ENCODE assay signal across 13 cellular contexts in genomic region chr17:40727447-40728231, GRCh38. TPM values are rescaled to one million over a fixed set of nuclear protein-coding genes. Genes with fewer than 3 reads are reported as not detected.
A peak's percentile ranks its signal among the peaks of the same experiment; 100 is the strongest.
DNase-seq lines count a peak whose midpoint lies in the region; ATAC-seq lines count a peak whose summit lies in the region.
"Had no signal": no experiment of that assay in that cellular context is flagged by ENCODE, and none has a peak within 500 bp of the region (broad histone marks: within the 10 kb centered on the region; RNA-seq: fewer than 3 reads in every experiment).

No MANE protein-coding gene starts in this region.

- H3K36me3 Mint-ChIP-seq in stimulated activated memory B cell treated with anti-CD40 and anti-IgM and Interleukin-4, amounts not matched to agents 10 μg/mL and 1 μg/mL and 100 μg/mL, for 72 hours, result no peaks in the 10 kb centered on the region
- H3K36me3 Mint-ChIP-seq: activated naive CD4-positive, alpha-beta T cell treated with anti-CD3 and anti-CD28 coated beads, Interleukin-2, amount 50 U/mL, for 72 hours had no signal

- peaks cover 16% of the 10 kb centered on the region for H3K4me1 Mint-ChIP-seq in stimulated activated memory B cell treated with anti-CD40 and anti-IgM and Interleukin-4, amounts not matched to agents 10 μg/mL and 1 μg/mL and 100 μg/mL, for 72 hours

- H3K27me3 Mint-ChIP-seq in stimulated activated memory B cell treated with anti-CD40 and anti-IgM and Interleukin-4, amounts not matched to agents 10 μg/mL and 1 μg/mL and 100 μg/mL, for 72 hours, result peaks cover 15% of the 10 kb centered on the region

- H3K27ac Mint-ChIP-seq in stimulated activated memory B cell treated with anti-CD40 and anti-IgM and Interleukin-4, amounts not matched to agents 10 μg/mL and 1 μg/mL and 100 μg/mL, for 72 hours, result peak overlapping the region; percentile 74
- H3K27ac Mint-ChIP-seq: activated naive CD4-positive, alpha-beta T cell treated with anti-CD3 and anti-CD28 coated beads, Interleukin-2, amount 50 U/mL, for 72 hours had no signal

- peak overlapping the region; percentile 44 for H3K4me3 Mint-ChIP-seq in stimulated activated memory B cell treated with anti-CD40 and anti-IgM and Interleukin-4, amounts not matched to agents 10 μg/mL and 1 μg/mL and 100 μg/mL, for 72 hours

- H3K9me3 Mint-ChIP-seq in stimulated activated memory B cell treated with anti-CD40 and anti-IgM and Interleukin-4, amounts not matched to agents 10 μg/mL and 1 μg/mL and 100 μg/mL, for 72 hours, result no peaks in the 10 kb centered on the region
- H3K9me3 Mint-ChIP-seq: activated naive CD4-positive, alpha-beta T cell treated with anti-CD3 and anti-CD28 coated beads, Interleukin-2, amount 50 U/mL, for 72 hours had no signal

- DNase-seq in DMS53 (lab: John Stamatoyannopoulos, UW) (peak; percentile 2), DMS53 treated with DMSO at 0.1 percent for 48 hours (lab: John Stamatoyannopoulos, UW; ENCODE audit: unreplicated experiment) (no peak), NOMO-1 (lab: John Stamatoyannopoulos, UW; ENCODE audit: unreplicated experiment in 2 of 2) (peak; percentile 5 to 62), cortex of kidney (lab: John Stamatoyannopoulos, UW) (no peak)
- DNase-seq: activated CD4-positive, alpha-beta T cell treated with anti-CD3 and anti-CD28 coated beads, Interleukin-2, amount 50 U/mL, for 4 hours; effector memory CD4-positive, alpha-beta T cell; NCI-H2029; SHP77 treated with DMSO at 0.1 percent for 48 hours had no signal

- ATAC-seq in esophagus mucosa, result peak; percentile 75
- ATAC-seq in stimulated activated memory B cell treated with anti-CD40 and anti-IgM and Interleukin-4, amounts not matched to agents 10 μg/mL and 1 μg/mL and 100 μg/mL, for 72 hours, result peak; percentile 82
- ATAC-seq in HG02642 (IDR thresholded peaks at IDR 0.05; ENCODE audit: poor library complexity, unreplicated experiment), result no peak
- no peak for ATAC-seq in activated CD4-positive, CD25-positive, alpha-beta regulatory T cell treated with anti-CD3 and anti-CD28 coated beads, Interleukin-2, amount 50 U/mL, for 24 hours
- ATAC-seq: activated naive CD4-positive, alpha-beta T cell treated with anti-CD3 and anti-CD28 coated beads, Interleukin-2, amount 50 U/mL, for 72 hours had no signal

RNA-seq across cellular contexts. Expression of gene KRT24, which starts 24.1 kb away (rescaled TPM):
- 10.0 TPM for total RNA-seq in esophagus mucosa
- total RNA-seq: activated naive CD4-positive, alpha-beta T cell treated with anti-CD3 and anti-CD28 coated beads, Interleukin-2, amount 50 U/mL, for 72 hours had no signal

RNA-seq across cellular contexts. Expression of gene KRT25, which starts 27.5 kb away (rescaled TPM):
- total RNA-seq in esophagus mucosa, result not detected
- total RNA-seq: activated naive CD4-positive, alpha-beta T cell treated with anti-CD3 and anti-CD28 coated beads, Interleukin-2, amount 50 U/mL, for 72 hours had no signal

RNA-seq across cellular contexts. Expression of gene KRT26, which starts 44.4 kb away (rescaled TPM):
- not detected for total RNA-seq in esophagus mucosa
- total RNA-seq: activated naive CD4-positive, alpha-beta T cell treated with anti-CD3 and anti-CD28 coated beads, Interleukin-2, amount 50 U/mL, for 72 hours had no signal

RNA-seq across cellular contexts. Expression of gene KRT27, which starts 54.7 kb away (rescaled TPM):
- total RNA-seq in esophagus mucosa, result not detected
- total RNA-seq: activated naive CD4-positive, alpha-beta T cell treated with anti-CD3 and anti-CD28 coated beads, Interleukin-2, amount 50 U/mL, for 72 hours had no signal

Comparison
In these comparisons a context has a peak if more than half of its experiments do, and no peak if none do; other contexts are left out.
1. DNase-seq: peak in DMS53 (single experiment) and NOMO-1 (2 of 2); none in DMS53 treated with DMSO at 0.1 percent for 48 hours (single experiment) and cortex of kidney (single experiment).
2. ATAC-seq: peak in esophagus mucosa (single experiment) and stimulated activated memory B cell treated with anti-CD40 and anti-IgM and Interleukin-4, amounts not matched to agents 10 μg/mL and 1 μg/mL and 100 μg/mL, for 72 hours (single experiment); none in HG02642 (single experiment) and activated CD4-positive, CD25-positive, alpha-beta regulatory T cell treated with anti-CD3 and anti-CD28 coated beads, Interleukin-2, amount 50 U/mL, for 24 hours (0 of 2).